1 cellular context compared by ENCODE assay signal in genomic region chr4:94011190-94011589, GRCh38.
TF ChIP-seq lines count a peak whose summit lies in the region.

No MANE protein-coding gene starts in this region.

TF ChIP-seq in GM23338, 12 proteins besides CTCF, POLR2A, EP300 and RAD21 (continued from another document):
- TF ChIP-seq NANOG (IDR thresholded peaks at IDR 0.05; ENCODE audit: borderline replicate concordance) (no peak), CREB1 (CRISPR knock-in tag; IDR thresholded peaks at IDR 0.05; ENCODE audit: low read depth) (no peak), ETS1 (IDR thresholded peaks at IDR 0.05) (no peak), ZNF331 (CRISPR knock-in tag; IDR thresholded peaks at IDR 0.05; ENCODE audit: low read depth) (no peak), POLR2AphosphoS5 (IDR thresholded peaks at IDR 0.05; ENCODE audit: low read depth) (no peak), ZNF462 (CRISPR knock-in tag; IDR thresholded peaks at IDR 0.05) (no peak), EZH2phosphoT487 (IDR thresholded peaks at IDR 0.05; ENCODE audit: unreplicated experiment) (no peak), ZNF114 (CRISPR knock-in tag; IDR thresholded peaks at IDR 0.05) (no peak), EZH2 (IDR thresholded peaks at IDR 0.05; ENCODE audit: low read depth, unreplicated experiment) (no peak)
